In genomic region chr1:60132108-60132507, GRCh38 we compare ENCODE assay signal across 25 cellular contexts. TPM values are rescaled to one million over a fixed set of nuclear protein-coding genes. Genes with fewer than 3 reads are reported as not detected.
"Had no signal": no experiment of that assay in that cellular context is flagged by ENCODE, and none has a peak within 500 bp of the region (broad histone marks: within the 10 kb centered on the region; RNA-seq: fewer than 3 reads in every experiment).

No MANE protein-coding gene starts in this region.

- DNase-seq: IMR-90, Karpas-422, KG1, MM.1S, NCI-H1092 treated with DMSO at 0.1 percent for 48 hours, NCI-H1436, NCI-H187, NCI-H2029, NCI-H2081 treated with DMSO at 0.1 percent for 48 hours, NCI-H2171, NCI-H226, NCI-H510A, NCI-H524 treated with DMSO at 0.1 percent for 48 hours, NCI-H69, NCI-H774, Right ventricle myocardium superior, RPMI8226, SIG-M5, SK-N-SH, SW 1271, T-cell had no signal

- H3K27ac Mint-ChIP-seq: T-cell had no signal

- H3K36me3 Mint-ChIP-seq: T-cell had no signal

- H3K27me3 Mint-ChIP-seq: T-cell had no signal

- H3K4me3 Mint-ChIP-seq: T-cell had no signal

- H3K9me3 Mint-ChIP-seq: T-cell had no signal

- ATAC-seq: HepG2, T-cell had no signal

- H3K9me3 ChIP-seq: SK-N-SH had no signal

RNA-seq across cellular contexts. Expression of gene C1orf87, which starts 58.5 kb away (rescaled TPM):
- total RNA-seq: HepG2, HT-29, IMR-90, M059J, Right ventricle myocardium superior, SK-MEL-5, T-cell had no signal
